ENCODE assay signal across 15 cellular contexts in genomic region chr7:78139335-78139734, GRCh38.
DNase-seq lines count a peak whose midpoint lies in the region; ATAC-seq and TF ChIP-seq lines count a peak whose summit lies in the region.
"Had no signal": no experiment of that assay in that cellular context is flagged by ENCODE, and none has a peak within 500 bp of the region (broad histone marks: within the 10 kb centered on the region; RNA-seq: fewer than 3 reads in every experiment).

No MANE protein-coding gene starts in this region.

- no peak overlapping the region for H2BK120ac ChIP-seq in IMR-90 (ENCODE audit: low read depth, low read length)

- WGBS in IMR-90 (ENCODE audit: extremely low coverage in 2 of 2, insufficient read length in 1 of 2), 2 experiments = 14% methylated on average over 2 of the region's 3 CpGs; no CpG with 5 or more reads in 1 of the 2 experiments
- 63 to 90% methylated on average over 3 of the region's 3 CpGs for WGBS in endodermal cell (ENCODE audit: insufficient coverage in 1 of 2, insufficient read length in 1 of 2), 2 experiments

- H3K56ac ChIP-seq in IMR-90 (ENCODE audit: extremely low read depth, insufficient read depth, low read length) = no peak overlapping the region

- H2BK15ac ChIP-seq in IMR-90 (ENCODE audit: low read depth, low read length) = no peak overlapping the region

- no peak overlapping the region for H2BK5ac ChIP-seq in IMR-90 (ENCODE audit: low read depth, low read length, poor library complexity, severe bottlenecking)

- H3K9me1 ChIP-seq in IMR-90 (ENCODE audit: insufficient read depth, low read length) = peaks cover 6% of the 10 kb centered on the region; the same call in 1 of the 2 replicates

- peak overlapping the region; percentile 22; the same call in 1 of the 2 replicates for H3K14ac ChIP-seq in IMR-90 (replicated peaks; ENCODE audit: low read depth, low read length)

- H3K4me1 Mint-ChIP-seq in endodermal cell = peaks cover 9% of the 10 kb centered on the region
- H3K4me1 Mint-ChIP-seq: activated CD4-positive, alpha-beta T cell treated with anti-CD3 and anti-CD28 coated beads for 36 hours; CD14-positive monocyte; stimulated activated naive CD8-positive, alpha-beta T cell treated with anti-CD3 and anti-CD28 coated beads, Interleukin-15, amount 100 ng/mL, for 72 hours had no signal

- peaks cover 7% of the 10 kb centered on the region for H3K4me1 ChIP-seq in IMR-90 (ENCODE audit: control insufficient read depth, insufficient read depth, low read length)
- H3K4me1 ChIP-seq in endodermal cell (ENCODE audit: control insufficient read depth, insufficient read depth, low read length) = no peaks in the 10 kb centered on the region
- H3K4me1 ChIP-seq: ascending aorta had no signal

- DNase-seq in Ammon's horn (ENCODE audit: low spot score) = peak; percentile 53
- DNase-seq in IMR-90 = peak; percentile 56
- no peak for DNase-seq in endodermal cell
- DNase-seq in medulla oblongata (ENCODE audit: extremely low spot score) = peak; percentile 47
- no peak for DNase-seq in activated gamma-delta T cell (lab: John Stamatoyannopoulos, UW)
- no peak for DNase-seq in NCI-H748 (lab: John Stamatoyannopoulos, UW; ENCODE audit: unreplicated experiment)
- DNase-seq in SHP77 (lab: John Stamatoyannopoulos, UW) = no peak
- DNase-seq in stimulated activated CD4-positive, alpha-beta T cell treated with anti-CD3 and anti-CD28 coated beads, Interleukin-15, amount 100 ng/mL, for 24 hours = no peak
- DNase-seq: activated CD4-positive, alpha-beta T cell treated with anti-CD3 and anti-CD28 coated beads for 36 hours; effector memory CD4-positive, alpha-beta T cell; GDM1; stimulated activated naive CD8-positive, alpha-beta T cell treated with anti-CD3 and anti-CD28 coated beads, Interleukin-15, amount 100 ng/mL, for 72 hours had no signal

- no peak overlapping the region for H2AK9ac ChIP-seq in IMR-90 (replicated peaks; ENCODE audit: low read depth, low read length, poor library complexity)

- CTCF ChIA-PET in IMR-90 (lab: Yijun Ruan, JAX) = no interaction called here

- H3K23ac ChIP-seq in IMR-90 (ENCODE audit: low read depth, low read length) = no peak overlapping the region

- no peaks in the 10 kb centered on the region for H4K20me1 ChIP-seq in IMR-90 (ENCODE audit: insufficient read depth, low read length)

- no peak for TF ChIP-seq POLR2A in IMR-90 (IDR thresholded peaks at IDR 0.05; ENCODE audit: low read depth, low read length)

- no TSS peak for BruUV-seq in IMR-90 (replicated peaks; lab: Mats Ljungman, UMichigan)

- H3K9ac ChIP-seq in IMR-90 (ENCODE audit: low read depth, low read length) = no peak overlapping the region
- H3K9ac ChIP-seq in endodermal cell (ENCODE audit: extremely low read depth, low read length, poor library complexity, severe bottlenecking) = no peak overlapping the region

- H3K9me3 Mint-ChIP-seq in endodermal cell = no peaks in the 10 kb centered on the region
- H3K9me3 Mint-ChIP-seq: activated T-helper 1 cell treated with anti-CD3 and anti-CD28 coated beads, Interleukin-12 subunit alpha, Interleukin-12 subunit beta, Interleukin-2, Interleukin-4 antibody, amounts not matched to agents 30 ng/mL and 10 ng/mL and 1 ng/mL, durations not matched to agents 14 hours and 24 hours and 36 hours; stimulated activated naive CD8-positive, alpha-beta T cell treated with anti-CD3 and anti-CD28 coated beads, Interleukin-15, amount 100 ng/mL, for 72 hours had no signal

- H3K36me3 ChIP-seq in IMR-90 (ENCODE audit: control insufficient read depth, insufficient read depth, low read length) = no peaks in the 10 kb centered on the region
- no peaks in the 10 kb centered on the region for H3K36me3 ChIP-seq in endodermal cell (ENCODE audit: control insufficient read depth, insufficient read depth, low read length)
- H3K36me3 ChIP-seq: ascending aorta had no signal

- H3K4me3 ChIP-seq in IMR-90 (ENCODE audit: insufficient read depth, low read depth, low read length) = no peak overlapping the region
- no peak overlapping the region for H3K4me3 ChIP-seq in endodermal cell (ENCODE audit: low read length)
- H3K4me3 ChIP-seq: ascending aorta had no signal

- H3K18ac ChIP-seq in IMR-90 (ENCODE audit: low read depth, low read length) = no peak overlapping the region

- dilution Hi-C loops in IMR-90 (cut with HindIII; ENCODE audit: low sequenced_read_pairs, unreplicated experiment) = no loop called here

- no peak overlapping the region for H3K27ac Mint-ChIP-seq in endodermal cell
- H3K27ac Mint-ChIP-seq: activated CD4-positive, alpha-beta T cell treated with anti-CD3 and anti-CD28 coated beads for 36 hours; activated T-helper 1 cell treated with anti-CD3 and anti-CD28 coated beads, Interleukin-12 subunit alpha, Interleukin-12 subunit beta, Interleukin-2, Interleukin-4 antibody, amounts not matched to agents 30 ng/mL and 10 ng/mL and 1 ng/mL, durations not matched to agents 14 hours and 24 hours and 36 hours; CD14-positive monocyte; stimulated activated naive CD8-positive, alpha-beta T cell treated with anti-CD3 and anti-CD28 coated beads, Interleukin-15, amount 100 ng/mL, for 72 hours had no signal

- intact Hi-C loops in IMR-90 (cut with micrococcal nuclease) = loop anchor here (10.0 kb wide), 2 partner anchors 555 to 1035 kb away; no protein-coding TSS in a partner anchor

- no peaks in the 10 kb centered on the region for H3K36me3 Mint-ChIP-seq in endodermal cell (ENCODE audit: low read depth)
- H3K36me3 Mint-ChIP-seq: CD14-positive monocyte had no signal

- in situ Hi-C loops in IMR-90 (cut with MboI; ENCODE audit: low sequenced_read_pairs) = loop anchor here (25.0 kb wide), 1 partner anchor 798 kb away; no protein-coding TSS in a partner anchor

- no peak overlapping the region for H3K4me2 ChIP-seq in IMR-90 (ENCODE audit: low read depth, low read length)

- no peak overlapping the region for H3K4me3 Mint-ChIP-seq in endodermal cell
- H3K4me3 Mint-ChIP-seq: activated CD4-positive, alpha-beta T cell treated with anti-CD3 and anti-CD28 coated beads for 36 hours; activated T-helper 1 cell treated with anti-CD3 and anti-CD28 coated beads, Interleukin-12 subunit alpha, Interleukin-12 subunit beta, Interleukin-2, Interleukin-4 antibody, amounts not matched to agents 30 ng/mL and 10 ng/mL and 1 ng/mL, durations not matched to agents 14 hours and 24 hours and 36 hours; CD14-positive monocyte; stimulated activated naive CD8-positive, alpha-beta T cell treated with anti-CD3 and anti-CD28 coated beads, Interleukin-15, amount 100 ng/mL, for 72 hours had no signal

- H3K27me3 Mint-ChIP-seq in endodermal cell (ENCODE audit: insufficient read depth) = no peaks in the 10 kb centered on the region
- H3K27me3 Mint-ChIP-seq: stimulated activated naive CD8-positive, alpha-beta T cell treated with anti-CD3 and anti-CD28 coated beads, Interleukin-15, amount 100 ng/mL, for 72 hours had no signal

- POLR2A ChIA-PET in IMR-90 (lab: Charles Lee; ENCODE audit: unreplicated experiment) = no interaction called here

- no peak overlapping the region for H4K91ac ChIP-seq in IMR-90 (ENCODE audit: insufficient read depth, low read depth, low read length)

- H3K27me3 ChIP-seq in IMR-90 (ENCODE audit: control insufficient read depth, insufficient read depth, low read length) (no peaks in the 10 kb centered on the region), endodermal cell (ENCODE audit: control insufficient read depth, insufficient read depth, low read length, poor library complexity, severe bottlenecking) (no peaks in the 10 kb centered on the region)
- H3K27me3 ChIP-seq: ascending aorta had no signal

- no peak overlapping the region for H4K8ac ChIP-seq in IMR-90 (ENCODE audit: low read depth in 2 of 2, low read length in 2 of 2)

- ATAC-seq in IMR-90 (ENCODE audit: low read depth) = peak; percentile 44
- ATAC-seq: activated CD4-positive, alpha-beta T cell treated with anti-CD3 and anti-CD28 coated beads for 36 hours; stimulated activated naive CD8-positive, alpha-beta T cell treated with anti-CD3 and anti-CD28 coated beads, Interleukin-15, amount 100 ng/mL, for 72 hours had no signal

- no peak overlapping the region for H4K5ac ChIP-seq in IMR-90 (ENCODE audit: low read depth, low read length)

- H2AK5ac ChIP-seq in IMR-90 (ENCODE audit: low read depth, low read length) = no peak overlapping the region; the same call in 1 of the 2 replicates

- H3K9me3 ChIP-seq in IMR-90 (ENCODE audit: control insufficient read depth, insufficient read depth, low read length) (no peaks in the 10 kb centered on the region), endodermal cell (ENCODE audit: control insufficient read depth, low read length) (no peaks in the 10 kb centered on the region)
- H3K9me3 ChIP-seq: ascending aorta had no signal

- H2AFZ ChIP-seq in IMR-90 (replicated peaks; ENCODE audit: low read length, poor library complexity) = no peak overlapping the region

- H3K79me1 ChIP-seq in IMR-90 (ENCODE audit: low read depth in 1 of 2, low read length in 2 of 2) = no peaks in the 10 kb centered on the region; a peak in 1 of 4 replicates

- TF ChIP-seq CTCF in IMR-90 (conservative IDR thresholded peaks at IDR 0.05; ENCODE audit: low read depth, low read length) = no peak
- no peak for TF ChIP-seq CTCF in endodermal cell (conservative IDR thresholded peaks at IDR 0.05)

- no peak for TF ChIP-seq RAD21 in IMR-90 (IDR thresholded peaks at IDR 0.05; ENCODE audit: low read length)

- H3K4ac ChIP-seq in IMR-90 (ENCODE audit: low read depth, low read length) = no peak overlapping the region; the same call in 1 of the 2 replicates

- no peak overlapping the region; the same call in 1 of the 2 replicates for H2BK20ac ChIP-seq in IMR-90 (ENCODE audit: low read depth, low read length)

- H3K27ac ChIP-seq in IMR-90 (ENCODE audit: insufficient read depth, low read length) (no peak overlapping the region), endodermal cell (ENCODE audit: low read depth, low read length) (peak overlapping the region; percentile 28)
- H3K27ac ChIP-seq: ascending aorta had no signal

TF ChIP-seq in IMR-90, 13 proteins besides CTCF, POLR2A, EP300 and RAD21:
- no peak for TF ChIP-seq CEBPB (IDR thresholded peaks at IDR 0.05; ENCODE audit: low read depth, low read length)
- TF ChIP-seq MXI1 (IDR thresholded peaks at IDR 0.05; ENCODE audit: borderline replicate concordance, low read depth, low read length) = no peak
- TF ChIP-seq FOS (IDR thresholded peaks at IDR 0.05; ENCODE audit: low read depth, low read length) = no peak
- no peak for TF ChIP-seq RCOR1 (IDR thresholded peaks at IDR 0.05; ENCODE audit: insufficient replicate concordance, low read length)
- peak; percentile 52; the same call in 1 of the 2 replicates for TF ChIP-seq MAFK (IDR thresholded peaks at IDR 0.05; ENCODE audit: low read depth, low read length)
TF ChIP-seq in IMR-90: peak in this region for 1.

Comparison
In these comparisons a context has a peak if more than half of its experiments do, and no peak if none do; other contexts are left out.
1. DNase-seq: peak in Ammon's horn (single experiment), IMR-90 (single experiment) and medulla oblongata (single experiment); none in endodermal cell (single experiment), activated gamma-delta T cell (single experiment), NCI-H748 (single experiment), SHP77 (0 of 2) and stimulated activated CD4-positive, alpha-beta T cell treated with anti-CD3 and anti-CD28 coated beads, Interleukin-15, amount 100 ng/mL, for 24 hours (single experiment).